In the genomic region with DNA sequence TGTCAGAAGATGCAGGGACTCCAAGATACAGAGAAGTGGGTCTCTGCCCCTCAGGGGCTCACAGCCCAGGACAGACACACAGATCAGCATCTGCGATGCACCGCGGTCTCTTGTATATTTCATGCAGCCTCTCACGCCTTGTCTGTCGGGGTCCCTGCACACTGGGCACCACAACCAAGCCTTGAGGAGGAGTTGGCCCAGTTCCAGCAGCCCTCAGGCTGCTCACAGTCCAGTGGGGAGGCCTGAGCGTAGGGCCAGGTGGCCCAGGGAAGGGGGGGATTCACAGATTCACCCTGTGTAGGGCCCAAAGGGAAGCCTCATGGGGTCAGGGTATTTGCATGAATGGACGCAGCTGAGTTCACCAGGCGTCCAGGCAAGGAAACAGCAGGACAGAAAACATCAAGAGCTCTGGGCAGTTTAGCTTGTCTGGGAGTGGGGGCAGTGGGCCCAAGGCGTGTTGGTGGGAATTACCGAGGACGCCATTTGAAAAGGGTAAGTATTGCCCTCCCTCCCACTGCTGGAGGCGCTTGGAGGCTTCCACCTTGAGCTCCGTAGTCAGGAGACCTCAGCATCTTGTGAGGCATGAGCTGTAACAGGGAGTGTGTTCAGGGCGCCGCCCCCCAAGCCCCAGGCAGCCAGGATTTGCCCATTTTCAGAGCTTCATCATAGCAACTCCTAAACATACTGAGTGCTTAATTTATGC, we compare ENCODE assay signal across 1 cellular context.
TF ChIP-seq lines count a peak whose summit lies in the region.

No MANE protein-coding gene starts in this region.

TF ChIP-seq in HepG2, 621 proteins besides CTCF, POLR2A, EP300 and RAD21 (continued from another document):
- TF ChIP-seq ZSCAN25 (CRISPR knock-in tag; IDR thresholded peaks at IDR 0.05) (no peak), ZNF335 (CRISPR knock-in tag; IDR thresholded peaks at IDR 0.05) (no peak), ZNF850 (CRISPR knock-in tag; conservative IDR thresholded peaks at IDR 0.05) (no peak)
- TF ChIP-seq, protein P1, sequence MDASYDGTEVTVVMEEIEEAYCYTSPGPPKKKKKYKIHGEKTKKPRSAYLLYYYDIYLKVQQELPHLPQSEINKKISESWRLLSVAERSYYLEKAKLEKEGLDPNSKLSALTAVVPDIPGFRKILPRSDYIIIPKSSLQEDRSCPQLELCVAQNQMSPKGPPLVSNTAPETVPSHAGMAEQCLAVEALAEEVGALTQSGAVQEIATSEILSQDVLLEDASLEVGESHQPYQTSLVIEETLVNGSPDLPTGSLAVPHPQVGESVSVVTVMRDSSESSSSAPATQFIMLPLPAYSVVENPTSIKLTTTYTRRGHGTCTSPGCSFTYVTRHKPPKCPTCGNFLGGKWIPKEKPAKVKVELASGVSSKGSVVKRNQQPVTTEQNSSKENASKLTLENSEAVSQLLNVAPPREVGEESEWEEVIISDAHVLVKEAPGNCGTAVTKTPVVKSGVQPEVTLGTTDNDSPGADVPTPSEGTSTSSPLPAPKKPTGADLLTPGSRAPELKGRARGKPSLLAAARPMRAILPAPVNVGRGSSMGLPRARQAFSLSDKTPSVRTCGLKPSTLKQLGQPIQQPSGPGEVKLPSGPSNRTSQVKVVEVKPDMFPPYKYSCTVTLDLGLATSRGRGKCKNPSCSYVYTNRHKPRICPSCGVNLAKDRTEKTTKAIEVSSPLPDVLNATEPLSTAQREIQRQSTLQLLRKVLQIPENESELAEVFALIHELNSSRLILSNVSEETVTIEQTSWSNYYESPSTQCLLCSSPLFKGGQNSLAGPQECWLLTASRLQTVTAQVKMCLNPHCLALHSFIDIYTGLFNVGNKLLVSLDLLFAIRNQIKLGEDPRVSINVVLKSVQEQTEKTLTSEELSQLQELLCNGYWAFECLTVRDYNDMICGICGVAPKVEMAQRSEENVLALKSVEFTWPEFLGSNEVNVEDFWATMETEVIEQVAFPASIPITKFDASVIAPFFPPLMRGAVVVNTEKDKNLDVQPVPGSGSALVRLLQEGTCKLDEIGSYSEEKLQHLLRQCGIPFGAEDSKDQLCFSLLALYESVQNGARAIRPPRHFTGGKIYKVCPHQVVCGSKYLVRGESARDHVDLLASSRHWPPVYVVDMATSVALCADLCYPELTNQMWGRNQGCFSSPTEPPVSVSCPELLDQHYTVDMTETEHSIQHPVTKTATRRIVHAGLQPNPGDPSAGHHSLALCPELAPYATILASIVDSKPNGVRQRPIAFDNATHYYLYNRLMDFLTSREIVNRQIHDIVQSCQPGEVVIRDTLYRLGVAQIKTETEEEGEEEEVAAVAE (CRISPR knock-in tag; IDR thresholded peaks at IDR 0.05; ENCODE audit: borderline replicate concordance) = no peak
TF ChIP-seq in HepG2: peak in this region for 0.
